Comparison of ENCODE assay signal across 8 cellular contexts in the genomic region with DNA sequence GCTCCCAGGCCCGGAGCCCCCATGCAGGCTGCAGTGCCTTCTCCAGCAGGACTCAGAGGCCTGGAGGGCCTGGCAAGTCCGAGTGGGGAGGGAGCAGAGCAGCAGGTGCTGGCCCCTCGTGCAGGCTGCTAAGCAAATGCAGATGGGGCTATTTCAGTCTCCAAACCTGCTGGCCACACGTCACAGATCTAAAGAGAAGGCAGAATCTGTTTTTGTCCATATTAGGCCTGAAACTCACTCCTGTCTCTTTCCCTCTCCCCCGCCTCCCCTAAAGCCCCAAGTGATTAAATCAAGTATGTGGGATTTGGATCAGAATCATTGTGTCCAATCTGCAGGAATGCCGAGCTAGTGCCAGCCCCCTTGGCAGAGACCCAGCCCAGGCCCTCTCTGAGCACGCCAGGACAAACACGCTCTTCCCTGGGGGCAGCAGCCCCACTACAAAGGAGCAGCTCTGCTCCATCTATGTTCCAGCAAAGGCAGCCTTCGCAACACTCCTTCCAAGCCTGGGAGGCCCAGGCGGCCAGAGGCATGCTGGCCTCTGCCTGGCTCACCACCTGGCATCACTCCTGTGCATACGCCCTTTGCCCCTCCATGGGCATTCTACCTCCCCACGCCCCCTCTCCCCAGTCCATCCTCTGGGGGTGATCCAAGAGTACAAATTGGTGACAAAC. TPM values are rescaled to one million over a fixed set of nuclear protein-coding genes. Genes with fewer than 3 reads are reported as not detected.
DNase-seq lines count a peak whose midpoint lies in the region; ATAC-seq and TF ChIP-seq lines count a peak whose summit lies in the region.
"Had no signal": no experiment of that assay in that cellular context is flagged by ENCODE, and none has a peak within 500 bp of the region (broad histone marks: within the 10 kb centered on the region; RNA-seq: fewer than 3 reads in every experiment).

No MANE protein-coding gene starts in this region.

- no peaks in the 10 kb centered on the region for H3K27me3 ChIP-seq in upper lobe of left lung

- H3K4me3 Mint-ChIP-seq in endothelial cell (ENCODE audit: unreplicated experiment) (peak overlapping the region; percentile 9), immature natural killer cell (no peak overlapping the region)
- H3K4me3 Mint-ChIP-seq in activated CD4-positive, alpha-beta T cell treated with anti-CD3 and anti-CD28 coated beads for 36 hours: no peak overlapping the region

- H3K27me3 Mint-ChIP-seq in endothelial cell (ENCODE audit: unreplicated experiment) (peaks cover 18% of the 10 kb centered on the region), immature natural killer cell (ENCODE audit: low read depth in 3 of 3) (peaks cover 0 to 5% (median 2%) of the 10 kb centered on the region in 3 donors)
- H3K27me3 Mint-ChIP-seq in activated CD4-positive, alpha-beta T cell treated with anti-CD3 and anti-CD28 coated beads for 36 hours: no peaks in the 10 kb centered on the region

- CTCF ChIA-PET in activated CD4-positive, alpha-beta T cell treated with anti-CD3 and anti-CD28 coated beads for 36 hours (lab: Charles Lee): interaction anchor here (0.7 kb wide), 1 partner anchor 80 kb away, joined by 3 read pairs; no protein-coding TSS in a partner anchor

- POLR2A ChIA-PET in activated CD4-positive, alpha-beta T cell treated with anti-CD3 and anti-CD28 coated beads for 36 hours (lab: Charles Lee): interaction anchor here (0.6 kb wide), 1 partner anchor 21 kb away, joined by 3 read pairs; no protein-coding TSS in a partner anchor

- TF ChIP-seq POLR2A in upper lobe of left lung (IDR thresholded peaks at IDR 0.05): no peak

- H3K4me1 ChIP-seq in upper lobe of left lung: peaks cover 0 to 3% (median 1%) of the 10 kb centered on the region in 4 donors

- 61 to 79% methylated on average over 10 to 12 of the region's 12 CpGs for WGBS in upper lobe of left lung, 2 donors

- peak; percentile 56 to 91 for DNase-seq in NCI-H446 (lab: John Stamatoyannopoulos, UW)
- DNase-seq in endothelial cell (ENCODE audit: low spot score): no peak
- peak; percentile 93 for DNase-seq in mesenteric fat pad (ENCODE audit: low spot score)
- DNase-seq in upper lobe of left lung: peak in 1 of 2 donors; percentile 75
- no peak for DNase-seq in immature natural killer cell
- DNase-seq in A172 (ENCODE audit: low spot score): no peak
- DNase-seq in activated CD4-positive, alpha-beta T cell treated with anti-CD3 and anti-CD28 coated beads for 36 hours: no peak
- DNase-seq: NCI-H2171 had no signal

- peaks cover 0 to 68% (median 41%) of the 10 kb centered on the region in 4 donors for H3K36me3 ChIP-seq in upper lobe of left lung

- H3K4me3 ChIP-seq in upper lobe of left lung: no peak overlapping the region

- peaks cover 35% of the 10 kb centered on the region for H3K4me1 Mint-ChIP-seq in endothelial cell (ENCODE audit: unreplicated experiment)
- no peaks in the 10 kb centered on the region for H3K4me1 Mint-ChIP-seq in immature natural killer cell
- no peaks in the 10 kb centered on the region for H3K4me1 Mint-ChIP-seq in activated CD4-positive, alpha-beta T cell treated with anti-CD3 and anti-CD28 coated beads for 36 hours

- intact Hi-C loops in activated CD4-positive, alpha-beta T cell treated with anti-CD3 and anti-CD28 coated beads for 36 hours (cut with DNase I, micrococcal nuclease): no loop called here

- H3K36me3 Mint-ChIP-seq in endothelial cell (ENCODE audit: low read depth, unreplicated experiment): peaks cover 65% of the 10 kb centered on the region
- peaks cover 0 to 16% (median 0%) of the 10 kb centered on the region in 3 donors for H3K36me3 Mint-ChIP-seq in immature natural killer cell
- no peaks in the 10 kb centered on the region for H3K36me3 Mint-ChIP-seq in activated CD4-positive, alpha-beta T cell treated with anti-CD3 and anti-CD28 coated beads for 36 hours (ENCODE audit: low read depth)

- H3K27ac Mint-ChIP-seq in endothelial cell (ENCODE audit: unreplicated experiment) (no peak overlapping the region), immature natural killer cell (no peak overlapping the region)
- no peak overlapping the region for H3K27ac Mint-ChIP-seq in activated CD4-positive, alpha-beta T cell treated with anti-CD3 and anti-CD28 coated beads for 36 hours

- peak; percentile 15 to 83 for ATAC-seq in upper lobe of left lung (ENCODE audit: low FRiP score in 2 of 2)
- no peak for ATAC-seq in activated CD4-positive, alpha-beta T cell treated with anti-CD3 and anti-CD28 coated beads for 36 hours

- peak overlapping the region; percentile 21 to 53 (median 49) for H3K27ac ChIP-seq in upper lobe of left lung

- H3K9me3 ChIP-seq in upper lobe of left lung: no peaks in the 10 kb centered on the region

- TF ChIP-seq CTCF in endothelial cell (IDR thresholded peaks at IDR 0.05; ENCODE audit: unreplicated experiment) (no peak), upper lobe of left lung (IDR thresholded peaks at IDR 0.05) (no peak)

- no peak for TF ChIP-seq EP300 in upper lobe of left lung (IDR thresholded peaks at IDR 0.05)

- H3K9me3 Mint-ChIP-seq in endothelial cell (ENCODE audit: unreplicated experiment) (no peaks in the 10 kb centered on the region), immature natural killer cell (no peaks in the 10 kb centered on the region)
- no peaks in the 10 kb centered on the region for H3K9me3 Mint-ChIP-seq in activated CD4-positive, alpha-beta T cell treated with anti-CD3 and anti-CD28 coated beads for 36 hours (ENCODE audit: low read depth)

RNA-seq across cellular contexts. Expression of a gene that starts 26.5 kb away (rescaled TPM):
- total RNA-seq in endothelial cell (ENCODE audit: unreplicated experiment): 1,456 TPM
- 653 TPM for total RNA-seq in mesenteric fat pad
- total RNA-seq in upper lobe of left lung: 1,000 to 10,000 TPM in 1 of 6 donors, 100 to 1,000 TPM in 5; 652 to 1,317 (median 861) TPM
- 1,000 to 10,000 TPM; 1,341 to 3,208 (median 1,820) TPM for polyA plus RNA-seq in immature natural killer cell
- 724 and 1,393 TPM in 2 replicates for total RNA-seq in A172 (2014; rRNA removed; shearing (Covaris generic))
- total RNA-seq in activated CD4-positive, alpha-beta T cell treated with anti-CD3 and anti-CD28 coated beads for 36 hours: 1,000 to 10,000 TPM in 1 of 2 experiments, 100 to 1,000 TPM in 1; 688 to 1,021 TPM

RNA-seq across cellular contexts. Expression of a gene that starts 26.7 kb away (rescaled TPM):
- total RNA-seq in endothelial cell (ENCODE audit: unreplicated experiment) (11.4 TPM), mesenteric fat pad (7.8 TPM), upper lobe of left lung (100 to 1,000 TPM in 1 of 6 donors, 10 to 100 TPM in 3, 1 to 10 TPM in 2; 4.9 to 126 (median 11.2) TPM)
- polyA plus RNA-seq in immature natural killer cell: under 1 TPM; 0.48 to 0.97 (median 0.55) TPM
- total RNA-seq in A172 (2014; rRNA removed; shearing (Covaris generic)): 1.4 and 1.8 TPM in 2 replicates
- 10 to 100 TPM; 18.3 to 19.5 TPM for total RNA-seq in activated CD4-positive, alpha-beta T cell treated with anti-CD3 and anti-CD28 coated beads for 36 hours

Comparison
In these comparisons a context has a peak if more than half of its experiments do, and no peak if none do; other contexts are left out.
1. DNase-seq: peak in NCI-H446 (2 of 2) and mesenteric fat pad (single experiment); none in endothelial cell (single experiment), immature natural killer cell (0 of 3), A172 (single experiment) and activated CD4-positive, alpha-beta T cell treated with anti-CD3 and anti-CD28 coated beads for 36 hours (single experiment).